20 cellular contexts compared by ENCODE assay signal in genomic region chr16:876523-877241, GRCh38.
"Had no signal": no experiment of that assay in that cellular context is flagged by ENCODE, and none has a peak within 500 bp of the region (broad histone marks: within the 10 kb centered on the region; RNA-seq: fewer than 3 reads in every experiment).

No MANE protein-coding gene starts in this region.

- H3K27ac Mint-ChIP-seq: activated naive CD4-positive, alpha-beta T cell treated with anti-CD3 and anti-CD28 coated beads, Interleukin-2, amount 10 ng/mL, durations not matched to agents 7 days and 5 days; activated T-cell treated with anti-CD3 and anti-CD28 coated beads, Interleukin-2, amount 50 U/mL, for 72 hours; endodermal cell had no signal

- DNase-seq: activated CD4-positive, alpha-beta T cell treated with anti-CD3 and anti-CD28 coated beads for 4 hours; activated CD4-positive, alpha-beta T cell treated with anti-CD3 and anti-CD28 coated beads, Interleukin-2, amount 50 U/mL, for 48 hours; activated CD4-positive, CD25-positive, alpha-beta regulatory T cell; activated effector memory CD4-positive, alpha-beta T cell treated with anti-CD3 and anti-CD28 coated beads, Interleukin-2, amount 50 U/mL, for 16 hours; activated naive CD4-positive, alpha-beta T cell treated with anti-CD3 and anti-CD28 coated beads, Interleukin-2, amount 10 ng/mL, durations not matched to agents 7 days and 5 days; amygdala; cerebellar nuclear complex; cortex of kidney; endodermal cell; esophagus squamous epithelium; gastrocnemius medialis; islet precursor cell; naive thymus-derived CD4-positive, alpha-beta T cell; spleen; stimulated activated CD4-positive, alpha-beta T cell treated with anti-CD3 and anti-CD28 coated beads, Interleukin-4, amount 100 ng/mL, for 1 hour; stimulated activated naive CD8-positive, alpha-beta T cell treated with anti-CD3 and anti-CD28 coated beads, Interleukin-15, Interleukin-2, amounts not matched to agents 100 U/mL and 50 U/mL, for 24 hours; T1000; upper lobe of right lung had no signal

- H3K36me3 ChIP-seq: gastrocnemius medialis, upper lobe of right lung had no signal

- H3K9me3 ChIP-seq: esophagus squamous epithelium, gastrocnemius medialis, heart right ventricle, spleen, upper lobe of right lung had no signal

- H3K4me3 Mint-ChIP-seq: activated naive CD4-positive, alpha-beta T cell treated with anti-CD3 and anti-CD28 coated beads, Interleukin-2, amount 10 ng/mL, durations not matched to agents 7 days and 5 days; endodermal cell had no signal

- H3K27me3 ChIP-seq: esophagus squamous epithelium, gastrocnemius medialis, heart right ventricle, spleen, upper lobe of right lung had no signal

- H3K27ac ChIP-seq: esophagus squamous epithelium, gastrocnemius medialis, heart right ventricle, spleen, upper lobe of right lung had no signal

- H3K4me1 Mint-ChIP-seq: activated naive CD4-positive, alpha-beta T cell treated with anti-CD3 and anti-CD28 coated beads, Interleukin-2, amount 10 ng/mL, durations not matched to agents 7 days and 5 days; endodermal cell had no signal

- H3K4me3 ChIP-seq: esophagus squamous epithelium, gastrocnemius medialis, heart right ventricle, spleen, upper lobe of right lung had no signal

- H3K4me1 ChIP-seq: esophagus squamous epithelium, gastrocnemius medialis, heart right ventricle, upper lobe of right lung had no signal

- H3K27me3 Mint-ChIP-seq: activated naive CD4-positive, alpha-beta T cell treated with anti-CD3 and anti-CD28 coated beads, Interleukin-2, amount 10 ng/mL, durations not matched to agents 7 days and 5 days; naive thymus-derived CD4-positive, alpha-beta T cell had no signal

- H3K9me3 Mint-ChIP-seq: activated naive CD4-positive, alpha-beta T cell treated with anti-CD3 and anti-CD28 coated beads, Interleukin-2, amount 10 ng/mL, durations not matched to agents 7 days and 5 days; activated T-cell treated with anti-CD3 and anti-CD28 coated beads, Interleukin-2, amount 50 U/mL, for 72 hours; endodermal cell; naive thymus-derived CD4-positive, alpha-beta T cell had no signal

- H3K36me3 Mint-ChIP-seq: activated naive CD4-positive, alpha-beta T cell treated with anti-CD3 and anti-CD28 coated beads, Interleukin-2, amount 10 ng/mL, durations not matched to agents 7 days and 5 days had no signal

- ATAC-seq: gastrocnemius medialis, heart right ventricle had no signal
